In genomic region chr22:29003975-29004646, GRCh38 we compare ENCODE assay signal across 12 cellular contexts. TPM values are rescaled to one million over a fixed set of nuclear protein-coding genes. Genes with fewer than 3 reads are reported as not detected.
DNase-seq lines count a peak whose midpoint lies in the region; ATAC-seq, FAIRE-seq and TF ChIP-seq lines count a peak whose summit lies in the region.
"Had no signal": no experiment of that assay in that cellular context is flagged by ENCODE, and none has a peak within 500 bp of the region (broad histone marks: within the 10 kb centered on the region; RNA-seq: fewer than 3 reads in every experiment).

No MANE protein-coding gene starts in this region.

- TF ChIP-seq POLR2A in HCT116 (IDR thresholded peaks at IDR 0.05; ENCODE audit: borderline replicate concordance, extremely low read depth, insufficient read depth, insufficient read length) = no peak
- TF ChIP-seq POLR2A in endothelial cell of umbilical vein (IDR thresholded peaks at IDR 0.05; ENCODE audit: low read depth, low read length) = no peak
- no peak for TF ChIP-seq POLR2A in prostate gland (IDR thresholded peaks at IDR 0.05)

- intact Hi-C loops in HCT116 (cut with micrococcal nuclease) = no loop called here
- intact Hi-C loops in endothelial cell of umbilical vein (cut with micrococcal nuclease) = no loop called here
- intact Hi-C loops in prostate gland (cut with DNase I) = no loop called here
- intact Hi-C loops in head of caudate nucleus (cut with DNase I) = no loop called here

- H3K9me1 ChIP-seq in endothelial cell of umbilical vein (replicated peaks; ENCODE audit: control insufficient read depth, extremely low read depth, insufficient read depth, low read length) = no peaks in the 10 kb centered on the region

- FAIRE-seq in endothelial cell of umbilical vein (lab: Jason Lieb, UNC) = peak; percentile 50
- FAIRE-seq: G401.6 had no signal

- no peaks in the 10 kb centered on the region for H3K9me3 ChIP-seq in HCT116 (ENCODE audit: control insufficient read depth in 1 of 2, insufficient read depth in 1 of 2, low read depth in 1 of 2, low read length in 2 of 2)
- no peaks in the 10 kb centered on the region for H3K9me3 ChIP-seq in endothelial cell of umbilical vein (replicated peaks; ENCODE audit: control insufficient read depth, insufficient read depth, low read length)
- H3K9me3 ChIP-seq in prostate gland = no peaks in the 10 kb centered on the region

- H3K36me3 ChIP-seq in HCT116 (ENCODE audit: control insufficient read depth in 1 of 2, insufficient read depth in 2 of 2, low read length in 2 of 2) (0 out of 4 replicates have a peak, but pooled peaks cover 0 to 4% of the 10 kb centered on the region in 2 experiments), endothelial cell of umbilical vein (ENCODE audit: control insufficient read depth in 2 of 2, extremely low read depth in 1 of 2, insufficient read depth in 2 of 2, low read length in 2 of 2) (no peaks in the 10 kb centered on the region), prostate gland (no peaks in the 10 kb centered on the region)

- TF ChIP-seq CTCF in HCT116 (IDR thresholded peaks at IDR 0.05 in 2 of 3, conservative IDR thresholded peaks at IDR 0.05 in 1 of 3; ENCODE audit: borderline replicate concordance in 1 of 3, insufficient read depth in 1 of 3, low read depth in 2 of 3, low read length in 2 of 3) (no peak), endothelial cell of umbilical vein (IDR thresholded peaks at IDR 0.05; ENCODE audit: extremely low read depth in 1 of 2, insufficient read depth in 1 of 2, low read depth in 1 of 2, low read length in 2 of 2) (no peak), prostate gland (IDR thresholded peaks at IDR 0.05) (no peak)

- H3K79me2 ChIP-seq in HCT116 (ENCODE audit: insufficient read depth, low read length) = peaks cover 18% of the 10 kb centered on the region
- no peaks in the 10 kb centered on the region for H3K79me2 ChIP-seq in endothelial cell of umbilical vein (ENCODE audit: control insufficient read depth, insufficient read depth, low read length)

- H4K20me1 ChIP-seq in HCT116 (ENCODE audit: insufficient read depth) (no peaks in the 10 kb centered on the region), endothelial cell of umbilical vein (replicated peaks; ENCODE audit: control insufficient read depth, extremely low read depth, insufficient read depth, low read length) (no peaks in the 10 kb centered on the region)

- DNase-seq in HCT116 (ENCODE audit: low read depth, low spot score) (no peak), NCI-H510A (lab: John Stamatoyannopoulos, UW) (peak; percentile 39), endothelial cell of umbilical vein (ENCODE audit: low read depth, low spot score) (no peak), prostate gland (ENCODE audit: low spot score) (peak; percentile 85), SKM-1 (lab: John Stamatoyannopoulos, UW; ENCODE audit: unreplicated experiment) (no peak), NCI-H526 treated with DMSO at 0.1 percent for 48 hours (lab: John Stamatoyannopoulos, UW) (no peak), head of caudate nucleus (no peak)
- DNase-seq: activated CD4-positive, CD25-positive, alpha-beta regulatory T cell; activated effector memory CD4-positive, alpha-beta T cell treated with anti-CD3 and anti-CD28 coated beads, Interleukin-2, amount 50 U/mL, for 16 hours; effector memory CD4-positive, alpha-beta T cell had no signal

- peak; percentile 57 for ATAC-seq in HCT116

- dilution Hi-C loops in endothelial cell of umbilical vein (cut with MboI; ENCODE audit: extremely low pct_ligation_motif_present, low sequenced_read_pairs) = loop anchor here (25.0 kb wide), 1 partner anchor 92 kb away; no protein-coding TSS in a partner anchor

- 34% methylated on average over 9 of the region's 9 CpGs for WGBS in prostate gland

- H2AFZ ChIP-seq in HCT116 (ENCODE audit: low read depth, low read length, poor library complexity, severe bottlenecking) = no peak overlapping the region
- H2AFZ ChIP-seq in endothelial cell of umbilical vein (ENCODE audit: low read depth, low read length) = no peak overlapping the region

- CTCF ChIA-PET in HCT116 (lab: Charles Lee) = no interaction called here
- CTCF ChIA-PET in endothelial cell of umbilical vein (lab: Charles Lee) = interaction anchor here (1.8 kb wide), 1 partner anchor 37 kb away, joined by 12 read pairs; no protein-coding TSS in a partner anchor

- RAD21 ChIA-PET in HCT116 (lab: Charles Lee; ENCODE audit: low non-redundant PET in 1 of 2, low total read pairs in 2 of 2, uncharacterized antibody in 2 of 2, unreplicated experiment in 2 of 2) = interaction anchor here (0.6 to 1.9 kb wide), 5 partner anchors 25 to 80 kb away, joined by 3 to 7 read pairs (median 4); no protein-coding TSS in a partner anchor

- H3K27ac ChIP-seq in HCT116 (ENCODE audit: low read depth, low read length) (peak overlapping the region; percentile 95), endothelial cell of umbilical vein (ENCODE audit: insufficient read depth, low read depth, low read length) (no peak overlapping the region), prostate gland (peak overlapping the region; percentile 78 to 80)

- TF ChIP-seq RAD21 in HCT116 (IDR thresholded peaks at IDR 0.05; ENCODE audit: low read depth) = no peak

- H3K4me1 ChIP-seq in HCT116 (ENCODE audit: control insufficient read depth in 1 of 2, insufficient read depth in 2 of 2, low read length in 2 of 2) (peaks cover 61 to 72% of the 10 kb centered on the region in 2 experiments), endothelial cell of umbilical vein (ENCODE audit: control insufficient read depth, extremely low read depth, insufficient read depth, low read length) (no peaks in the 10 kb centered on the region), prostate gland (replicated peaks) (peaks cover 10% of the 10 kb centered on the region)

- POLR2A ChIA-PET in HCT116 (lab: Charles Lee) = interaction anchor here (0.7 kb wide), 1 partner anchor 27 kb away, joined by 3 read pairs; no protein-coding TSS in a partner anchor
- POLR2A ChIA-PET in endothelial cell of umbilical vein (lab: Charles Lee) = no interaction called here

- peak overlapping the region; percentile 14 to 42; a peak in 3 of 4 replicates for H3K4me3 ChIP-seq in HCT116 (replicated peaks in 1 of 2; ENCODE audit: low read depth in 1 of 2, low read length in 2 of 2)
- H3K4me3 ChIP-seq in endothelial cell of umbilical vein (replicated peaks in 1 of 3; ENCODE audit: insufficient read depth in 1 of 3, low read depth in 1 of 3, low read length in 3 of 3) = no peak overlapping the region
- H3K4me3 ChIP-seq in prostate gland = no peak overlapping the region

- no peaks in the 10 kb centered on the region for H3K9me2 ChIP-seq in HCT116 (ENCODE audit: insufficient read depth)

- BruUV-seq in HCT116 (replicated peaks; lab: Mats Ljungman, UMichigan) (no TSS peak), endothelial cell of umbilical vein (replicated peaks; lab: Mats Ljungman, UMichigan) (no TSS peak)

- H3K4me2 ChIP-seq in HCT116 (ENCODE audit: low read length) = peak overlapping the region; percentile 76
- H3K4me2 ChIP-seq in endothelial cell of umbilical vein (ENCODE audit: insufficient read depth, low read length) = no peak overlapping the region

- H3K9ac ChIP-seq in HCT116 (ENCODE audit: low read length) (peak overlapping the region; percentile 60; the same call in 1 of the 2 replicates), endothelial cell of umbilical vein (replicated peaks; ENCODE audit: extremely low read depth, insufficient read depth, low read length) (no peak overlapping the region)

- H3K27me3 ChIP-seq in HCT116 (ENCODE audit: insufficient read depth, low read length) (no peaks in the 10 kb centered on the region), endothelial cell of umbilical vein (ENCODE audit: control insufficient read depth in 2 of 2, insufficient read depth in 2 of 2, low read length in 2 of 2) (no peaks in the 10 kb centered on the region), prostate gland (replicated peaks; ENCODE audit: insufficient read depth) (no peaks in the 10 kb centered on the region)

TF ChIP-seq in HCT116, 20 proteins besides CTCF, POLR2A, EP300 and RAD21 (continues in another document):
- TF ChIP-seq SP1 (IDR thresholded peaks at IDR 0.05; ENCODE audit: low read depth) (peak; percentile 13; the same call in 1 of the 2 replicates), SRF (IDR thresholded peaks at IDR 0.05; ENCODE audit: low read depth) (no peak)

TF ChIP-seq in endothelial cell of umbilical vein, 7 proteins besides CTCF, POLR2A, EP300 and RAD21:
- TF ChIP-seq EZH2 (IDR thresholded peaks at IDR 0.05; ENCODE audit: borderline replicate concordance, low read depth, low read length, severe bottlenecking) = no peak
- no peak for TF ChIP-seq JUN (IDR thresholded peaks at IDR 0.05; ENCODE audit: borderline replicate concordance, insufficient read depth, insufficient read length, low read depth)
- no peak for TF ChIP-seq GATA2 (IDR thresholded peaks at IDR 0.05; ENCODE audit: insufficient read depth, insufficient read length, low read depth, low read length)
- no peak for TF ChIP-seq FOS (IDR thresholded peaks at IDR 0.05; ENCODE audit: borderline replicate concordance, insufficient read depth, low read length)
- TF ChIP-seq MYC (IDR thresholded peaks at IDR 0.05; ENCODE audit: low read depth, low read length) = no peak
- TF ChIP-seq MAX (IDR thresholded peaks at IDR 0.05; ENCODE audit: insufficient read depth, insufficient read length) = no peak

RNA-seq across cellular contexts. Expression of gene C22orf31, which starts 57.5 kb away (rescaled TPM):
- not detected for total RNA-seq in HCT116 (2021; ENCODE audit: unreplicated experiment)
- polyA plus RNA-seq in HCT116 (2012) = not detected in 2 replicates
- not detected in 2 replicates for total RNA-seq in endothelial cell of umbilical vein
- polyA plus RNA-seq in endothelial cell of umbilical vein = not detected in 2 replicates
- not detected in 2 replicates for polyA plus RNA-seq in endothelial cell of umbilical vein (2011; cell fraction: cytosol; rRNA removed)
- not detected in 2 replicates for polyA plus RNA-seq in endothelial cell of umbilical vein (2011; cell fraction: nucleus; rRNA removed)
- polyA plus RNA-seq in endothelial cell of umbilical vein (2012) = not detected in 2 replicates
- polyA minus RNA-seq in endothelial cell of umbilical vein = not detected in 2 replicates
- polyA minus RNA-seq in endothelial cell of umbilical vein (2011; cell fraction: cytosol; rRNA and poly(A)+ RNA removed) = not detected
- polyA minus RNA-seq in endothelial cell of umbilical vein (2011; cell fraction: nucleus; rRNA and poly(A)+ RNA removed) = not detected in 2 replicates
- 1 to 10 TPM in 1 of 2 donors, under 1 TPM in 1; 0.36 to 1.4 TPM for total RNA-seq in prostate gland
- total RNA-seq: kidney epithelial cell had no signal

Comparison
In these comparisons a context has a peak if more than half of its experiments do, and no peak if none do; other contexts are left out.
1. DNase-seq: peak in NCI-H510A (single experiment) and prostate gland (single experiment); none in HCT116 (single experiment), endothelial cell of umbilical vein (single experiment), SKM-1 (single experiment), NCI-H526 treated with DMSO at 0.1 percent for 48 hours (single experiment) and head of caudate nucleus (0 of 42).
2. H3K4me3 ChIP-seq: peak in HCT116 (2 of 2); none in endothelial cell of umbilical vein (0 of 3) and prostate gland (0 of 2).